Comparison of ENCODE assay signal across 10 cellular contexts in the genomic region with DNA sequence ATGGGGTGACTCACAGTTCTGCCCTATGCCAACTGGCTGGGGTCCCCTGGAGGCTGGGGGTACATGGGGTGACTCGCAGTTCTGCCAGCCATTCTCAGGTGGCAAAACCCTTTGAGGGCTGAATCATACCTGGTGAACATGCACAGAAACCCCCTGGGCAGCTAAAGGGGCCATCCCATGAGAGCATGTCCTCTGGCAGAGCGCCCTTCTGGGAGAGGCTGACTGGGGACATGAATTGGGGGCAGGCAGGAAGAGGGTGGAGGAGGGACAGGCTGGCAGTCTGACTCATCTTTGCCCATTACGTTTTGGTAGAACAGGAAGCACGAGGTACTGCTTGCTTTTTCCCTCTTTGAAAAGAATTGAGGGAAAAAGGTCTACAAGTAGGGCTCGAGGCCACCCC. TPM values are rescaled to one million over a fixed set of nuclear protein-coding genes. Genes with fewer than 3 reads are reported as not detected.
DNase-seq lines count a peak whose midpoint lies in the region; ATAC-seq and TF ChIP-seq lines count a peak whose summit lies in the region.
"Had no signal": no experiment of that assay in that cellular context is flagged by ENCODE, and none has a peak within 500 bp of the region (broad histone marks: within the 10 kb centered on the region; RNA-seq: fewer than 3 reads in every experiment).

No MANE protein-coding gene starts in this region.

- H3K4me1 Mint-ChIP-seq in activated naive CD8-positive, alpha-beta T cell treated with anti-CD3 and anti-CD28 coated beads for 36 hours = peaks cover 89% of the 10 kb centered on the region

- H3K4me3 Mint-ChIP-seq in activated naive CD8-positive, alpha-beta T cell treated with anti-CD3 and anti-CD28 coated beads for 36 hours = peak overlapping the region; percentile 37

- peak overlapping the region; percentile 88 for H3K27ac Mint-ChIP-seq in activated naive CD8-positive, alpha-beta T cell treated with anti-CD3 and anti-CD28 coated beads for 36 hours

- H3K27me3 Mint-ChIP-seq in activated naive CD8-positive, alpha-beta T cell treated with anti-CD3 and anti-CD28 coated beads for 36 hours = peaks cover 7% of the 10 kb centered on the region

- no peak for TF ChIP-seq RAD21 in Ishikawa (IDR thresholded peaks at IDR 0.05; ENCODE audit: low read depth)

- no peaks in the 10 kb centered on the region for H3K9me3 Mint-ChIP-seq in activated naive CD8-positive, alpha-beta T cell treated with anti-CD3 and anti-CD28 coated beads for 36 hours

- ATAC-seq in HG03432 (IDR thresholded peaks at IDR 0.05; ENCODE audit: unreplicated experiment) (no peak), HG03095 (IDR thresholded peaks at IDR 0.05; ENCODE audit: unreplicated experiment) (no peak), GM21360 (IDR thresholded peaks at IDR 0.05; ENCODE audit: unreplicated experiment) (no peak), HG03460 (IDR thresholded peaks at IDR 0.05; ENCODE audit: unreplicated experiment) (no peak)

- DNase-seq in T-helper 9 cell = peak; percentile 44
- DNase-seq in activated naive CD8-positive, alpha-beta T cell treated with anti-CD3 and anti-CD28 coated beads for 36 hours = peak; percentile 63
- DNase-seq in stimulated activated CD4-positive, alpha-beta T cell treated with anti-CD3 and anti-CD28 coated beads, Interleukin-4, amount 100 ng/mL, for 24 hours = peak; percentile 60
- DNase-seq: central memory CD4-positive, alpha-beta T cell; heart left ventricle had no signal

- TF ChIP-seq EP300 in Ishikawa (IDR thresholded peaks at IDR 0.05; ENCODE audit: borderline replicate concordance) = no peak

- H3K36me3 Mint-ChIP-seq in activated naive CD8-positive, alpha-beta T cell treated with anti-CD3 and anti-CD28 coated beads for 36 hours = peaks cover 94% of the 10 kb centered on the region

TF ChIP-seq in Ishikawa, 13 proteins besides CTCF, POLR2A, EP300 and RAD21:
- TF ChIP-seq, protein P1, sequence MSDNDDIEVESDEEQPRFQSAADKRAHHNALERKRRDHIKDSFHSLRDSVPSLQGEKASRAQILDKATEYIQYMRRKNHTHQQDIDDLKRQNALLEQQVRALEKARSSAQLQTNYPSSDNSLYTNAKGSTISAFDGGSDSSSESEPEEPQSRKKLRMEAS (IDR thresholded peaks at IDR 0.05) = peak; percentile 59; the same call in 1 of the 2 replicates
- TF ChIP-seq TEAD4 (IDR thresholded peaks at IDR 0.05) = no peak

RNA-seq across cellular contexts. Expression of a gene that starts 16.7 kb away (rescaled TPM):
- 100 to 1,000 TPM; 169 to 170 TPM for total RNA-seq in activated naive CD8-positive, alpha-beta T cell treated with anti-CD3 and anti-CD28 coated beads for 36 hours

RNA-seq across cellular contexts. Expression of a gene that starts 32.9 kb away (rescaled TPM):
- total RNA-seq in activated naive CD8-positive, alpha-beta T cell treated with anti-CD3 and anti-CD28 coated beads for 36 hours = 100 to 1,000 TPM; 216 to 226 TPM
